Comparison of ENCODE assay signal across 10 cellular contexts in the genomic region with DNA sequence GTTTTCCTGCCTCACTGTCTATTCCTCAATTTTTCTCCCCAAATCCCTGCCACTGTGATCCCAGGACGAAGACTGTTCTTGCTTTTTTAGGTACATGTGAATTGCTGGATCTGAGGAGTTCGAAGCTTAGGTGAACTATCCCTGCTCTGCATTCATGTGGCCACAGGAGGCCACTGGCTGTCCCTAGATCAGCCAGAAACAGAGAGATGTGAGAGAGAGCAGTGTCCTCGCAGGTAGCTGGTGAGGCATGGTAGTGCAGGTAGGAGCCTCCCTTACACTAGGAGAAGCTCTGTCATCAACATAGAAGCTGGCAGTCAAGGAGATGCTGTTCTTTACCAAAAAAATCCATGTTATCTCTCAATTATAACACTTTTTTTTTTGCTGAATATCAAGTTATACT.
DNase-seq lines count a peak whose midpoint lies in the region; ATAC-seq and TF ChIP-seq lines count a peak whose summit lies in the region.
"Had no signal": no experiment of that assay in that cellular context is flagged by ENCODE, and none has a peak within 500 bp of the region (broad histone marks: within the 10 kb centered on the region; RNA-seq: fewer than 3 reads in every experiment).

No MANE protein-coding gene starts in this region.

- no peaks in the 10 kb centered on the region for H3K9me2 ChIP-seq in hepatocyte (replicated peaks; ENCODE audit: insufficient read depth)

- H3K4me1 ChIP-seq in hepatocyte (ENCODE audit: insufficient read depth) = no peaks in the 10 kb centered on the region
- no peaks in the 10 kb centered on the region for H3K4me1 ChIP-seq in ovary (ENCODE audit: insufficient read depth)

- H3K4me3 ChIP-seq in hepatocyte (no peak overlapping the region), ovary (no peak overlapping the region)

- H3K9me3 ChIP-seq in hepatocyte (ENCODE audit: low read depth) (no peaks in the 10 kb centered on the region), ovary (no peaks in the 10 kb centered on the region)

- H3K27ac Mint-ChIP-seq in Calu3 (ENCODE audit: unreplicated experiment) = no peak overlapping the region

- intact Hi-C loops in Calu3 (cut with micrococcal nuclease; ENCODE audit: unreplicated experiment) = loop anchor here (2.0 to 10.0 kb wide), 3 partner anchors 69 to 1441 kb away; no protein-coding TSS in a partner anchor
- intact Hi-C loops in ovary (cut with DNase I) = loop anchor here in 2 of 4 donors (5.0 to 10.0 kb wide), 3 partner anchors 71 to 1441 kb away; a partner anchor contains a TSS

- no peak for TF ChIP-seq CTCF in Calu3 (IDR thresholded peaks at IDR 0.05; ENCODE audit: unreplicated experiment)
- TF ChIP-seq CTCF in hepatocyte (IDR thresholded peaks at IDR 0.05; ENCODE audit: poor library complexity) = peak; percentile 21
- TF ChIP-seq CTCF in ovary (IDR thresholded peaks at IDR 0.05) = no peak

- H3K27me3 Mint-ChIP-seq in Calu3 (ENCODE audit: unreplicated experiment) = no peaks in the 10 kb centered on the region

- BruUV-seq in Calu3 (replicated peaks; lab: Mats Ljungman, UMichigan) = no TSS peak

- no peaks in the 10 kb centered on the region for H3K4me1 Mint-ChIP-seq in Calu3 (ENCODE audit: low read depth, unreplicated experiment)

- TF ChIP-seq POLR2A in ovary (IDR thresholded peaks at IDR 0.05) = no peak

- H4K20me1 ChIP-seq in hepatocyte (ENCODE audit: insufficient read depth, poor library complexity, severe bottlenecking) = no peaks in the 10 kb centered on the region

- ATAC-seq in HG03469 (IDR thresholded peaks at IDR 0.05; ENCODE audit: unreplicated experiment) = no peak

- CTCF ChIA-PET in Calu3 (lab: Charles Lee) = interaction anchor here (0.7 to 1.1 kb wide), 4 partner anchors 9 to 189 kb away, joined by 3 to 7 read pairs (median 4); no protein-coding TSS in a partner anchor

- H3K4me3 Mint-ChIP-seq in Calu3 (ENCODE audit: low read depth, unreplicated experiment) = no peak overlapping the region

- H3K27ac ChIP-seq in hepatocyte (no peak overlapping the region), ovary (no peak overlapping the region)

- no peaks in the 10 kb centered on the region for H3K9me3 Mint-ChIP-seq in Calu3 (ENCODE audit: low read depth, unreplicated experiment)

- H3K27me3 ChIP-seq in hepatocyte = no peaks in the 10 kb centered on the region
- H3K27me3 ChIP-seq in ovary = no peaks in the 10 kb centered on the region

- no peak overlapping the region for H3K4me2 ChIP-seq in hepatocyte

- H2AFZ ChIP-seq in hepatocyte = no peak overlapping the region

- H3K79me2 ChIP-seq in hepatocyte = no peaks in the 10 kb centered on the region

- peaks cover 4% of the 10 kb centered on the region for H3K36me3 ChIP-seq in hepatocyte (replicated peaks; ENCODE audit: insufficient read depth, low read depth)
- no peaks in the 10 kb centered on the region for H3K36me3 ChIP-seq in ovary

- H3K36me3 Mint-ChIP-seq in Calu3 (ENCODE audit: insufficient read depth, unreplicated experiment) = peaks cover 16% of the 10 kb centered on the region

- 85% methylated on average over 3 of the region's 3 CpGs for WGBS in hepatocyte (ENCODE audit: low lambda C conversion rate, missing lambda C conversion rate)
- 88 to 89% (median 88%) methylated on average over 3 of the region's 3 CpGs for WGBS in ovary, 3 donors

- DNase-seq in Calu3 = peak; percentile 11
- peak; percentile 31 for DNase-seq in H4 (ENCODE audit: low spot score)
- peak; percentile 36 for DNase-seq in RPMI8226
- DNase-seq in hepatocyte (ENCODE audit: low spot score) = peak; percentile 20
- DNase-seq in SHP77 treated with DMSO at 0.1 percent for 48 hours (lab: John Stamatoyannopoulos, UW) = no peak
- no peak for DNase-seq in ovary
- DNase-seq in AML-193 (lab: John Stamatoyannopoulos, UW) = no peak
- DNase-seq: head of caudate nucleus, Right ventricle myocardium superior had no signal

- TF ChIP-seq EP300 in ovary (IDR thresholded peaks at IDR 0.05) = no peak

Comparison
In these comparisons a context has a peak if more than half of its experiments do, and no peak if none do; other contexts are left out.
1. DNase-seq: peak in Calu3 (single experiment), H4 (single experiment), RPMI8226 (single experiment) and hepatocyte (single experiment); none in SHP77 treated with DMSO at 0.1 percent for 48 hours (single experiment), ovary (0 of 5) and AML-193 (0 of 2).